9 cellular contexts compared by ENCODE assay signal in the genomic region with DNA sequence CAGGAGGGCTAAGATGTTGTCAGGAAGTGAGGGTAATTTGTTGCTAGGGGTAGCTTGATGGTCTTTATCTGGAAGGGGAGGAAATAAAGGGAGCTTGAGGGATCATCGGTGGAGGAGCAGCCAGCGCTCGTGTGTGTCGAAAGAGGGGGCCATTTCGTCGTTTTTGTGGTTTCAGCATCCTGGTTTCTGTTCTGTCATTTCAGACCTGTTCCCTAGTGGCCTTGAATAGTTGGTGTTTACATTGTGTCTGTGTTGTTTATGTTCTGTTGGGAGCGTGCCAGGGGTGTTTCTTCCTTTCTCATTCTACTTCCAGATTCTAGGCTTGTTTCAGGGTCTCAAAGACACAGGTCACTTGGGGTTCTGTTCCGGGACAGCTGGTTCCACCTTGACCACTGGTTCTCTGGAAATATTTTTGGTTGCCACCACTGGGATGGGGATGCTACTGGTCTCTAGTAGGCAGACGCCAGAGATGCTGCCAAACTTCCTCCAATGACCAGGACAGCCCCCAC.
A peak's percentile ranks its signal among the peaks of the same experiment; 100 is the strongest.
DNase-seq lines count a peak whose midpoint lies in the region; ATAC-seq and TF ChIP-seq lines count a peak whose summit lies in the region.
"Had no signal": no experiment of that assay in that cellular context is flagged by ENCODE, and none has a peak within 500 bp of the region (broad histone marks: within the 10 kb centered on the region; RNA-seq: fewer than 3 reads in every experiment).

No MANE protein-coding gene starts in this region.

- H3K9me2 ChIP-seq in OCI-LY7 (ENCODE audit: insufficient read depth, low read length) = no peaks in the 10 kb centered on the region

- ATAC-seq in HG03025 (IDR thresholded peaks at IDR 0.05; ENCODE audit: low FRiP score, unreplicated experiment) (peak; percentile 58), GM21717 (IDR thresholded peaks at IDR 0.05; ENCODE audit: unreplicated experiment) (no peak), GM18907 (IDR thresholded peaks at IDR 0.05; ENCODE audit: unreplicated experiment) (no peak), GM19452 (IDR thresholded peaks at IDR 0.05; ENCODE audit: unreplicated experiment) (no peak), omental fat pad (ENCODE audit: low FRiP score) (no peak)

- H3K27ac ChIP-seq in OCI-LY7 (ENCODE audit: low read depth, low read length, poor library complexity, severe bottlenecking) = no peak overlapping the region
- peak overlapping the region in 1 of 2 donors; percentile 40 for H3K27ac ChIP-seq in right atrium auricular region

- CTCF ChIA-PET in OCI-LY7 (lab: Charles Lee; ENCODE audit: unreplicated experiment) = no interaction called here

- TF ChIP-seq CTCF in GM12864 (IDR thresholded peaks at IDR 0.05; ENCODE audit: low read depth, low read length, missing control alignments) (peak; percentile 40), OCI-LY7 (conservative IDR thresholded peaks at IDR 0.05; ENCODE audit: low read length) (peak; percentile 43), right atrium auricular region (IDR thresholded peaks at IDR 0.05) (peak in 1 of 2 donors; percentile 42), omental fat pad (IDR thresholded peaks at IDR 0.05) (no peak)

- DNase-seq in GM12864 (ENCODE audit: low read depth) = no peak
- DNase-seq in OCI-LY7 (ENCODE audit: low spot score) = peak; percentile 25
- DNase-seq in right atrium auricular region (ENCODE audit: low spot score) = peak; percentile 67
- DNase-seq in omental fat pad (ENCODE audit: low spot score) = no peak
- DNase-seq: gastrocnemius medialis had no signal

- intact Hi-C loops in OCI-LY7 (cut with micrococcal nuclease; ENCODE audit: unreplicated experiment) = loop anchor here (1.0 kb wide), 1 partner anchor 92 kb away; no protein-coding TSS in a partner anchor

- H3K79me2 ChIP-seq in OCI-LY7 (ENCODE audit: insufficient read depth, low read depth, low read length) = no peaks in the 10 kb centered on the region

- H3K4me1 ChIP-seq in OCI-LY7 (ENCODE audit: insufficient read depth, low read length, poor library complexity, severe bottlenecking) (no peaks in the 10 kb centered on the region), right atrium auricular region (peaks cover 0 to 35% of the 10 kb centered on the region in 2 donors)

- no TSS peak for BruUV-seq in OCI-LY7 (replicated peaks; lab: Mats Ljungman, UMichigan)

- no peak overlapping the region for H2AFZ ChIP-seq in OCI-LY7 (ENCODE audit: low read length)

- H4K20me1 ChIP-seq in OCI-LY7 (ENCODE audit: insufficient read depth, low read length) = no peaks in the 10 kb centered on the region

- POLR2A ChIA-PET in OCI-LY7 (lab: Charles Lee) = no interaction called here

- no peak overlapping the region for H3K4me3 ChIP-seq in GM12864 (ENCODE audit: low read depth, low read length)
- no peak overlapping the region for H3K4me3 ChIP-seq in OCI-LY7 (ENCODE audit: low read depth, low read length, poor library complexity, severe bottlenecking)
- H3K4me3 ChIP-seq in right atrium auricular region = no peak overlapping the region
- H3K4me3 ChIP-seq: gastrocnemius medialis had no signal

- H3K4me2 ChIP-seq in OCI-LY7 (ENCODE audit: low read length) = no peak overlapping the region

- H3K27me3 ChIP-seq in right atrium auricular region = no peaks in the 10 kb centered on the region
- H3K27me3 ChIP-seq: gastrocnemius medialis had no signal

- H3K9me3 ChIP-seq in OCI-LY7 (ENCODE audit: low read length) (no peaks in the 10 kb centered on the region), right atrium auricular region (no peaks in the 10 kb centered on the region)
- H3K9me3 ChIP-seq: gastrocnemius medialis had no signal

- H3K36me3 ChIP-seq in OCI-LY7 (ENCODE audit: insufficient read depth, low read length) (no peaks in the 10 kb centered on the region), right atrium auricular region (no peaks in the 10 kb centered on the region)
- H3K36me3 ChIP-seq: gastrocnemius medialis had no signal

Comparison
In these comparisons a context has a peak if more than half of its experiments do, and no peak if none do; other contexts are left out.
1. DNase-seq: peak in OCI-LY7 (single experiment) and right atrium auricular region (single experiment); none in GM12864 (single experiment) and omental fat pad (single experiment).
2. CTCF ChIP-seq: peak in GM12864 (single experiment) and OCI-LY7 (single experiment); none in omental fat pad (0 of 3).